ENCODE assay signal across 8 cellular contexts in the genomic region with DNA sequence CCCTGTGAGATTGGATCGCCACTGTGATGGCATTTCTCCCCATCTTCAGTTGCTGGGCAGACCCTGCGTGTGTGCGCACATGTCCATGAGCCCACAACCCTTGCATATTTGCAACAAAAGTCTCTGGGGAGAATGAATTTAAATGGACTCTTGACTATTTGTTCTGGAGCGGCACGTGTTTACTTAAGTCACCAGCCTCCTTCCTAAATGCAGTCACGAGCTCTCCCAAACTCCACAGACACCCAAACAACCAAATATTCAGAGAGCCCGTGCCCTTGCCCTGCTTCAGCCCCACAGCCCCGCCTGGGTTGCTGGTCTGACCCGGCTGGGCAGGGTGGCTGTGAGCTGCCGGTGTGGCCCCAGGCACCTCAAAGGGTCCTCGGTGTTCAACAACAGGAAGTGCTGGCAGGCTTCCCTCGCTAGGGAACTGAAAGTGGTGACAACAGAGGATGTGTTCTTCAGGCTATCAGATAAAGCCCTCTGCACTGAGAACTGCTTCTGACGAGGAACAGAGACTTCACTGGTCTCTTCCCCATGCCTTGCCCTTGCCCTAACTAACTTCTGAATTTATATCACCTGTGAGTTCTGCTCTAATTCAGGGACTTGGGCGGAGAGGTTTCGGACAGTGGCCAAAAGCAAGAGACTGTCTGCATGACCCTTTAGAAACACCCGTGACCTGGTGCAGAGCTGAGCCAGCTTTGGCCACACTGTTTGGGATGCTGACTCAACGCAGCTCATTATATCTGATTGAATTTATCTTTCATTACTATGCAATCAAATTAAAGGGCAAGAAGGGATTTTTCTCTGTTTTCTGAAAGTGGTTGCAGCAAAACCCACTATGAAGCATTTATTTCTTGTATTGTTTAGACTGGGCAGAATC. TPM values are rescaled to one million over a fixed set of nuclear protein-coding genes. Genes with fewer than 3 reads are reported as not detected.
A peak's percentile ranks its signal among the peaks of the same experiment; 100 is the strongest.
DNase-seq lines count a peak whose midpoint lies in the region; ATAC-seq and TF ChIP-seq lines count a peak whose summit lies in the region.

No MANE protein-coding gene starts in this region.

- H3K4me3 ChIP-seq in choroid plexus epithelial cell (ENCODE audit: low read depth, low read length), result no peak overlapping the region
- no peak overlapping the region for H3K4me3 ChIP-seq in mucosa of descending colon

- in situ Hi-C loops in KBM-7 (cut with MboI; ENCODE audit: low pct_unique_long_range_greater_than_20kb, low sequenced_read_pairs), result no loop called here

- no peaks in the 10 kb centered on the region for H3K36me3 ChIP-seq in mucosa of descending colon (ENCODE audit: low read depth)

- ATAC-seq in GM21390 (IDR thresholded peaks at IDR 0.05; ENCODE audit: unreplicated experiment) (peak; percentile 100), mucosa of descending colon (peak; percentile 93)

- H3K4me1 ChIP-seq in mucosa of descending colon (ENCODE audit: low read depth), result peaks cover 16% of the 10 kb centered on the region

- TF ChIP-seq CTCF in choroid plexus epithelial cell (conservative IDR thresholded peaks at IDR 0.05; ENCODE audit: low read depth, low read length) (no peak), mucosa of descending colon (IDR thresholded peaks at IDR 0.05) (no peak)

- DNase-seq in COR-L47 (lab: John Stamatoyannopoulos, UW) (peak; percentile 38), KBM-7 (peak; percentile 83), choroid plexus epithelial cell (ENCODE audit: low read depth) (peak; percentile 29), mucosa of descending colon (peak; percentile 82 to 91 (median 84)), NCI-H446 (lab: John Stamatoyannopoulos, UW) (no peak)
- DNase-seq in activated CD4-positive, CD25-positive, alpha-beta regulatory T cell treated with anti-CD3 and anti-CD28 coated beads, Interleukin-2, amount 50 U/mL, for 16 hours (ENCODE audit: low read depth, low spot score), result peak; percentile 30
- peak; percentile 21 for DNase-seq in stimulated activated CD8-positive, alpha-beta memory T cell treated with anti-CD3 and anti-CD28 coated beads, Interleukin-7, amount 100 ng/mL, for 24 hours (ENCODE audit: low read depth)

- intact Hi-C loops in mucosa of descending colon (cut with DNase I, micrococcal nuclease), result no loop called here

- no peaks in the 10 kb centered on the region for H3K9me3 ChIP-seq in mucosa of descending colon

RNA-seq across cellular contexts. Expression of gene CD180, which starts 19.2 kb away (rescaled TPM):
- 1 to 10 TPM in 2 of 3 donors, under 1 TPM in 1; 0.87 to 1.4 (median 1.3) TPM for total RNA-seq in mucosa of descending colon

Comparison
In these comparisons a context has a peak if more than half of its experiments do, and no peak if none do; other contexts are left out.
1. DNase-seq: peak in COR-L47 (single experiment), KBM-7 (single experiment), activated CD4-positive, CD25-positive, alpha-beta regulatory T cell treated with anti-CD3 and anti-CD28 coated beads, Interleukin-2, amount 50 U/mL, for 16 hours (single experiment), choroid plexus epithelial cell (single experiment), mucosa of descending colon (3 of 3) and stimulated activated CD8-positive, alpha-beta memory T cell treated with anti-CD3 and anti-CD28 coated beads, Interleukin-7, amount 100 ng/mL, for 24 hours (single experiment); none in NCI-H446 (0 of 2).